Comparison of ENCODE assay signal across 8 cellular contexts in the genomic region with DNA sequence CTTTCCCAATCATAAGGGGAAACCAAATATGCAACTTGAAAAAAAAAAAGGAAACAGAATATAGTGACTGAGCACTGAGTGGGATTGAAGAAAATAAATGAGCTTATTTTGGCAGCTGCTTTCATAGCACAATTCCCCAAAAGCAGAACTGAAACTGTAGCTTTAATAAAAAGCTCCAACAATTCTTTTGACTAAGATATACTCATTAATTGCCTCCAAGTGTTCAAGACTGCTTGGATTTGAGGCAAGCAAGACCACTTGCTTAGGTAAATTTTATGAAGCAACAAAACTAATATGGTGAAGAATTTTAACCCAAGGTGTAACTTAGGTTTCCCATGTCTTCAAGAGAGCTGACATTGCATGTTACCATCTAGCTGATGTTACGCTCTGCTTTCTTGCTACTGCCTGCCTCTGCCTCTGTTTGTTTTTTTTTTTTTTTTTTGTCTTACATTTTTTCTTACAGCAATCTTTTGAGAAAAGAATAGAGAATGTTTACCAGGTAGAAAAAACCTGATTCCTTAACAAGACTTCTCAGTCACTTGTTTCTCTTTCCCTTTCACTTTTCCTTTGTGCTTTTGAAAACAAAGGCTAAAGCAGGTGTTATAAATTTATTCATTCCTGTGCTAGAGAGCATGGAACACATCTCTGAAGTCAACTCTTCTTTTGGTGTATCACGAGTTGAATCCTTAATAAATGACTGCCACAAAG.
DNase-seq lines count a peak whose midpoint lies in the region; ATAC-seq and TF ChIP-seq lines count a peak whose summit lies in the region.

No MANE protein-coding gene starts in this region.

- H3K4me3 Mint-ChIP-seq in activated naive CD4-positive, alpha-beta T cell treated with anti-CD3 and anti-CD28 coated beads for 36 hours: peak overlapping the region; percentile 52
- H3K4me3 Mint-ChIP-seq in activated CD8-positive, alpha-beta T cell treated with anti-CD3 and anti-CD28 coated beads for 36 hours: peak overlapping the region; percentile 61

- H3K27me3 Mint-ChIP-seq in activated naive CD4-positive, alpha-beta T cell treated with anti-CD3 and anti-CD28 coated beads for 36 hours (ENCODE audit: low read depth): no peaks in the 10 kb centered on the region
- H3K27me3 Mint-ChIP-seq in activated CD8-positive, alpha-beta T cell treated with anti-CD3 and anti-CD28 coated beads for 36 hours: no peaks in the 10 kb centered on the region

- no peak for DNase-seq in activated naive CD4-positive, alpha-beta T cell treated with anti-CD3 and anti-CD28 coated beads for 36 hours
- DNase-seq in activated naive CD4-positive, alpha-beta T cell treated with Interleukin-2 at 50 U/mL for 16 hours: no peak
- no peak for DNase-seq in activated CD8-positive, alpha-beta T cell treated with anti-CD3 and anti-CD28 coated beads for 36 hours
- DNase-seq in stromal cell of bone marrow (ENCODE audit: low read depth) (peak; percentile 24), NCI-H1092 treated with DMSO at 0.1 percent for 48 hours (lab: John Stamatoyannopoulos, UW) (no peak), dedifferentiated amniotic fluid mesenchymal stem cell (ENCODE audit: extremely low spot score) (no peak), midbrain (lab: John Stamatoyannopoulos, UW) (no peak)

- no peaks in the 10 kb centered on the region for H3K9me3 Mint-ChIP-seq in activated naive CD4-positive, alpha-beta T cell treated with anti-CD3 and anti-CD28 coated beads for 36 hours
- H3K9me3 Mint-ChIP-seq in activated CD8-positive, alpha-beta T cell treated with anti-CD3 and anti-CD28 coated beads for 36 hours: no peaks in the 10 kb centered on the region

- no peak for TF ChIP-seq CTCF in activated CD8-positive, alpha-beta T cell treated with anti-CD3 and anti-CD28 coated beads for 36 hours (IDR thresholded peaks at IDR 0.05)

- H3K4me1 Mint-ChIP-seq in activated naive CD4-positive, alpha-beta T cell treated with anti-CD3 and anti-CD28 coated beads for 36 hours (ENCODE audit: low read depth): peaks cover 22% of the 10 kb centered on the region
- H3K4me1 Mint-ChIP-seq in activated CD8-positive, alpha-beta T cell treated with anti-CD3 and anti-CD28 coated beads for 36 hours (ENCODE audit: low read depth): peaks cover 19% of the 10 kb centered on the region

- CTCF ChIA-PET in activated naive CD4-positive, alpha-beta T cell treated with anti-CD3 and anti-CD28 coated beads for 36 hours (lab: Charles Lee): interaction anchor here (0.6 to 1.4 kb wide), 4 partner anchors 21 to 177 kb away, joined by 3 to 5 read pairs (median 4); no protein-coding TSS in a partner anchor
- CTCF ChIA-PET in activated CD8-positive, alpha-beta T cell treated with anti-CD3 and anti-CD28 coated beads for 36 hours (lab: Charles Lee): interaction anchor here (0.7 to 1.1 kb wide), 2 partner anchors 12 to 226 kb away, joined by 3 read pairs; no protein-coding TSS in a partner anchor

- intact Hi-C loops in activated naive CD4-positive, alpha-beta T cell treated with anti-CD3 and anti-CD28 coated beads for 36 hours (cut with micrococcal nuclease): loop anchor here (1.0 to 2.0 kb wide), 2 partner anchors 20 to 25 kb away; no protein-coding TSS in a partner anchor
- intact Hi-C loops in activated CD8-positive, alpha-beta T cell treated with anti-CD3 and anti-CD28 coated beads for 36 hours (cut with micrococcal nuclease): no loop called here

- POLR2A ChIA-PET in activated CD8-positive, alpha-beta T cell treated with anti-CD3 and anti-CD28 coated beads for 36 hours (lab: Charles Lee): no interaction called here

- peak overlapping the region; percentile 32 for H3K27ac Mint-ChIP-seq in activated naive CD4-positive, alpha-beta T cell treated with anti-CD3 and anti-CD28 coated beads for 36 hours
- peak overlapping the region; percentile 66 for H3K27ac Mint-ChIP-seq in activated CD8-positive, alpha-beta T cell treated with anti-CD3 and anti-CD28 coated beads for 36 hours

- no peaks in the 10 kb centered on the region for H3K36me3 Mint-ChIP-seq in activated naive CD4-positive, alpha-beta T cell treated with anti-CD3 and anti-CD28 coated beads for 36 hours (ENCODE audit: low read depth)
- H3K36me3 Mint-ChIP-seq in activated CD8-positive, alpha-beta T cell treated with anti-CD3 and anti-CD28 coated beads for 36 hours (ENCODE audit: low read depth): peaks cover 1% of the 10 kb centered on the region

- peak; percentile 90 for ATAC-seq in HG03095 (IDR thresholded peaks at IDR 0.05; ENCODE audit: unreplicated experiment)
- ATAC-seq in activated CD8-positive, alpha-beta T cell treated with anti-CD3 and anti-CD28 coated beads for 36 hours: peak; percentile 27
